ENCODE assay signal across 17 cellular contexts in genomic region chr18:46356278-46357033, GRCh38.
"Had no signal": no experiment of that assay in that cellular context is flagged by ENCODE, and none has a peak within 500 bp of the region (broad histone marks: within the 10 kb centered on the region; RNA-seq: fewer than 3 reads in every experiment).

No MANE protein-coding gene starts in this region.

- H3K79me2 ChIP-seq: hepatocyte had no signal

- H3K9ac ChIP-seq: neural progenitor cell had no signal

- H3K4me2 ChIP-seq: hepatocyte, neural progenitor cell, smooth muscle cell had no signal

- DNase-seq: activated B cell treated with CpG ODN at 0.5 μM for 24 hours; activated CD4-positive, alpha-beta memory T cell treated with anti-CD3 and anti-CD28 coated beads for 36 hours; activated CD4-positive, alpha-beta T cell treated with anti-CD3 and anti-CD28 coated beads for 4 hours; activated gamma-delta T cell treated with Interleukin-2 at 50 U/mL for 16 hours; activated T-cell treated with anti-CD3 and anti-CD28 coated beads for 4 hours; amniotic stem cell; effector memory CD8-positive, alpha-beta T cell; mucosa of descending colon; naive B cell; psoas muscle; stimulated activated CD4-positive, alpha-beta T cell treated with anti-CD3 and anti-CD28 coated beads, Interleukin-4, amount 100 ng/mL, for 4 hours had no signal

- H3K36me3 ChIP-seq: neural progenitor cell had no signal

- H3K4me3 ChIP-seq: hepatocyte, mucosa of descending colon, neural progenitor cell, psoas muscle, smooth muscle cell had no signal

- ATAC-seq: activated naive CD4-positive, alpha-beta T cell treated with anti-CD3 and anti-CD28 coated beads, Interleukin-2, amount 50 U/mL, for 72 hours; effector memory CD8-positive, alpha-beta T cell; mucosa of descending colon; psoas muscle; sciatic nerve; stimulated activated memory B cell treated with anti-CD40 and anti-IgM and Interleukin-4, amounts not matched to agents 10 μg/mL and 1 μg/mL and 100 μg/mL, for 72 hours had no signal

- H3K27me3 ChIP-seq: hepatocyte, neural progenitor cell had no signal

- H3K4me1 ChIP-seq: psoas muscle had no signal

- H2AFZ ChIP-seq: hepatocyte, neural progenitor cell had no signal

- H3K27ac ChIP-seq: hepatocyte, neural progenitor cell, psoas muscle had no signal

- H3K9me3 ChIP-seq: mucosa of descending colon had no signal
